Comparison of ENCODE assay signal across 8 cellular contexts in genomic region chr5:142316051-142316450, GRCh38. TPM values are rescaled to one million over a fixed set of nuclear protein-coding genes. Genes with fewer than 3 reads are reported as not detected.
DNase-seq lines count a peak whose midpoint lies in the region; ATAC-seq, FAIRE-seq and TF ChIP-seq lines count a peak whose summit lies in the region.

No MANE protein-coding gene starts in this region.

- peaks cover 62% of the 10 kb centered on the region for H3K4me1 ChIP-seq in osteoblast (ENCODE audit: insufficient read depth, low read length)

- no peaks in the 10 kb centered on the region for H3K9me3 ChIP-seq in osteoblast (ENCODE audit: low read depth, low read length)

- in situ Hi-C loops in brain microvascular endothelial cell (cut with HindIII; ENCODE audit: low pct_ligation_motif_present, low sequenced_read_pairs), result loop anchor here (25.0 kb wide), 1 partner anchor 221 kb away; no protein-coding TSS in a partner anchor

- H3K27ac ChIP-seq in brain microvascular endothelial cell (peak overlapping the region; percentile 12), osteoblast (ENCODE audit: low read depth, low read length) (peak overlapping the region; percentile 47)

- peak; percentile 74 to 88 for DNase-seq in NCI-H2081 (lab: John Stamatoyannopoulos, UW)
- DNase-seq in brain microvascular endothelial cell, result no peak
- no peak for DNase-seq in osteoblast (ENCODE audit: insufficient read length, low spot score, missing footprints)
- no peak for DNase-seq in NCI-H526 treated with DMSO at 0.1 percent for 48 hours (lab: John Stamatoyannopoulos, UW)
- DNase-seq in A172 (ENCODE audit: low spot score), result no peak
- no peak for DNase-seq in D721Med (ENCODE audit: insufficient read length, low spot score)
- no peak for DNase-seq in globus pallidus (ENCODE audit: low spot score)

- peaks cover 100% of the 10 kb centered on the region for H3K79me2 ChIP-seq in osteoblast (ENCODE audit: insufficient read depth, low read length)

- TF ChIP-seq CTCF in brain microvascular endothelial cell (IDR thresholded peaks at IDR 0.05; ENCODE audit: low read depth, low read length, missing control alignments), result no peak
- no peak for TF ChIP-seq CTCF in osteoblast (IDR thresholded peaks at IDR 0.05; ENCODE audit: extremely low read depth, low read depth, low read length)
- TF ChIP-seq CTCF in D721Med (IDR thresholded peaks at IDR 0.05; ENCODE audit: insufficient read depth, missing control alignments), result no peak

- H4K20me1 ChIP-seq in osteoblast (ENCODE audit: insufficient read depth, low read length), result peaks cover 86% of the 10 kb centered on the region

- no peak overlapping the region for H2AFZ ChIP-seq in osteoblast (ENCODE audit: low read length)

- ATAC-seq in GM18502 (IDR thresholded peaks at IDR 0.05; ENCODE audit: poor library complexity, unreplicated experiment), result peak; percentile 41

- H3K4me2 ChIP-seq in osteoblast (ENCODE audit: insufficient read depth, low read length), result peak overlapping the region; percentile 55

- H3K4me3 ChIP-seq in brain microvascular endothelial cell (ENCODE audit: low read depth, low read length) (no peak overlapping the region), osteoblast (ENCODE audit: insufficient read depth, low read length) (no peak overlapping the region)

- no peaks in the 10 kb centered on the region for H3K27me3 ChIP-seq in brain microvascular endothelial cell (replicated peaks)
- H3K27me3 ChIP-seq in osteoblast (ENCODE audit: insufficient read depth, low read length), result no peaks in the 10 kb centered on the region

- peaks cover 54% of the 10 kb centered on the region for H3K36me3 ChIP-seq in brain microvascular endothelial cell (replicated peaks)
- peaks cover 40% of the 10 kb centered on the region for H3K36me3 ChIP-seq in osteoblast (ENCODE audit: insufficient read depth, low read length)

- FAIRE-seq in D721Med (lab: Jason Lieb, UNC), result no peak

RNA-seq across cellular contexts. Expression of gene SPRY4, which starts 8.8 kb away (rescaled TPM):
- total RNA-seq in osteoblast, result 5.4 and 5.9 TPM in 2 replicates
- total RNA-seq in A172 (2014; rRNA removed; shearing (Covaris generic)), result 1.9 and 6.7 TPM in 2 replicates

Comparison
In these comparisons a context has a peak if more than half of its experiments do, and no peak if none do; other contexts are left out.
1. DNase-seq: peak in NCI-H2081 (2 of 2); none in brain microvascular endothelial cell (single experiment), osteoblast (single experiment), NCI-H526 treated with DMSO at 0.1 percent for 48 hours (single experiment), A172 (single experiment), D721Med (single experiment) and globus pallidus (single experiment).